ENCODE assay signal across 9 cellular contexts in the genomic region with DNA sequence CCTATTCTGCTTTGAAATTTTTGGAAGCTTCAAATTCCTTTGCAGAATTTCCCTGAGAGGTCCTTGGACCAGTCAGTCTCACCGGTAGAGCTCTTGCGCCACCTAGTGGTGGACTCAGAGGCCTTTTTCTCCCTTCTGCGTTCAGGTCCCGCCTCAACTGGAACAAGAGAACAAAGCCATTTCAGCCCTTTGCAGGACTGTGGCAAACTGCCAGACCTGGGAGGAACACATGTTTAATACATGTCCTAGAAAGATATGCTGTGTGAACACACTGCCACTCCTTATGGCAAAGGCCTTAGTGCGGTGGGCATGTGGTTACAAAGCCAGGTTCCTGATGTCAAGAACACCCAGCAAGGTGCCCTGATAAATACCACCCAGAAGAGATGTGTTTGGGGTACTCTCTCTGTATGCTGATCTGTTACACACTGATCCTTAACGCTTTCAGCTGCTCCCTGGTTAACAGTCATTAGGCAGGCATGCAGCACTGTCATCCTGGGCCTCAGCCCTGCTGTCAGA.
DNase-seq lines count a peak whose midpoint lies in the region; FAIRE-seq and TF ChIP-seq lines count a peak whose summit lies in the region.
"Had no signal": no experiment of that assay in that cellular context is flagged by ENCODE, and none has a peak within 500 bp of the region (broad histone marks: within the 10 kb centered on the region; RNA-seq: fewer than 3 reads in every experiment).

No MANE protein-coding gene starts in this region.

- no peaks in the 10 kb centered on the region for H3K4me1 ChIP-seq in astrocyte (ENCODE audit: insufficient read depth, low read length)
- no peaks in the 10 kb centered on the region for H3K4me1 ChIP-seq in smooth muscle cell (ENCODE audit: low read depth)

- H3K4me3 ChIP-seq in HFF-Myc (replicated peaks; ENCODE audit: low read depth, low read length) (no peak overlapping the region), astrocyte (ENCODE audit: insufficient read depth, low read depth, low read length) (no peak overlapping the region), smooth muscle cell (no peak overlapping the region)

- no peaks in the 10 kb centered on the region for H3K79me2 ChIP-seq in astrocyte (ENCODE audit: insufficient read depth, low read length)
- no peaks in the 10 kb centered on the region for H3K79me2 ChIP-seq in smooth muscle cell (ENCODE audit: low read depth)

- H3K27ac ChIP-seq in astrocyte (ENCODE audit: low read depth, low read length) (no peak overlapping the region), smooth muscle cell (ENCODE audit: low read depth) (no peak overlapping the region)
- H3K27ac ChIP-seq: neutrophil had no signal

- WGBS in smooth muscle cell (ENCODE audit: low lambda C conversion rate) = 12% methylated on average over 6 of the region's 6 CpGs

- no peaks in the 10 kb centered on the region for H4K20me1 ChIP-seq in astrocyte (ENCODE audit: insufficient read depth, low read length)
- no peaks in the 10 kb centered on the region for H4K20me1 ChIP-seq in smooth muscle cell (ENCODE audit: low read depth)

- DNase-seq in GM10266 (ENCODE audit: extremely low spot score) (peak; percentile 71), HFF-Myc (ENCODE audit: extremely low read depth, low read depth) (peak; percentile 82), NCI-H146 treated with DMSO at 0.1 percent for 48 hours (lab: John Stamatoyannopoulos, UW; ENCODE audit: unreplicated experiment) (peak; percentile 29), T-helper 9 cell (peak; percentile 58), astrocyte (ENCODE audit: low read depth) (peak; percentile 47), hippocampal formation (lab: John Stamatoyannopoulos, UW) (peak; percentile 73 to 79), smooth muscle cell (lab: John Stamatoyannopoulos, UW; ENCODE audit: unreplicated experiment) (peak; percentile 11), mesenteric fat pad (ENCODE audit: low spot score) (no peak)

- peak; percentile 13 for FAIRE-seq in astrocyte (lab: Jason Lieb, UNC)

- H3K36me3 Mint-ChIP-seq in astrocyte (ENCODE audit: low read depth, unreplicated experiment) = no peaks in the 10 kb centered on the region

- H2AFZ ChIP-seq in astrocyte (ENCODE audit: low read depth, low read length) = no peak overlapping the region
- no peak overlapping the region for H2AFZ ChIP-seq in smooth muscle cell (ENCODE audit: low read depth)

- H3K27me3 Mint-ChIP-seq in astrocyte (ENCODE audit: low read depth, unreplicated experiment) = peaks cover 19% of the 10 kb centered on the region

- no peaks in the 10 kb centered on the region for H3F3A ChIP-seq in smooth muscle cell (ENCODE audit: low read depth)

- H3K9me3 ChIP-seq in astrocyte (ENCODE audit: insufficient read depth, low read depth, low read length) (no peaks in the 10 kb centered on the region), smooth muscle cell (replicated peaks; ENCODE audit: low read depth) (no peaks in the 10 kb centered on the region)
- H3K9me3 ChIP-seq: neutrophil had no signal

- no peak overlapping the region for H3K27ac Mint-ChIP-seq in astrocyte (ENCODE audit: unreplicated experiment)

- no peaks in the 10 kb centered on the region for H3K36me3 ChIP-seq in astrocyte (ENCODE audit: insufficient read depth, low read length)
- no peaks in the 10 kb centered on the region for H3K36me3 ChIP-seq in smooth muscle cell (ENCODE audit: low read depth)
- H3K36me3 ChIP-seq: neutrophil had no signal

- H3K9ac ChIP-seq in astrocyte (ENCODE audit: low read length) (no peak overlapping the region), smooth muscle cell (ENCODE audit: low read depth) (no peak overlapping the region)

- H3K27me3 ChIP-seq in astrocyte (ENCODE audit: insufficient read depth, low read length) = peaks cover 8% of the 10 kb centered on the region
- H3K27me3 ChIP-seq in smooth muscle cell (ENCODE audit: low read depth) = no peaks in the 10 kb centered on the region
- H3K27me3 ChIP-seq: neutrophil had no signal

- H3K9me3 Mint-ChIP-seq in astrocyte (ENCODE audit: unreplicated experiment) = no peaks in the 10 kb centered on the region

- H3K4me2 ChIP-seq in astrocyte (ENCODE audit: low read length) (no peak overlapping the region), smooth muscle cell (no peak overlapping the region)

- H3K4me3 Mint-ChIP-seq in astrocyte (ENCODE audit: unreplicated experiment) = no peak overlapping the region

- peaks cover 8% of the 10 kb centered on the region for H3K4me1 Mint-ChIP-seq in astrocyte (ENCODE audit: low read depth, unreplicated experiment)

- peak; percentile 91 for TF ChIP-seq CTCF in GM10266 (IDR thresholded peaks at IDR 0.05; ENCODE audit: control insufficient read depth, insufficient read depth, low read depth, missing control alignments)
- TF ChIP-seq CTCF in HFF-Myc (IDR thresholded peaks at IDR 0.05; ENCODE audit: low read depth, low read length, missing control alignments) = peak; percentile 95
- peak; percentile 95 for TF ChIP-seq CTCF in astrocyte (IDR thresholded peaks at IDR 0.05; ENCODE audit: insufficient read depth, low read depth, low read length)
- peak; percentile 91 for TF ChIP-seq CTCF in smooth muscle cell (IDR thresholded peaks at IDR 0.05; ENCODE audit: borderline replicate concordance, insufficient read depth, poor library complexity, severe bottlenecking)
